Comparison of ENCODE assay signal across 9 cellular contexts in the genomic region with DNA sequence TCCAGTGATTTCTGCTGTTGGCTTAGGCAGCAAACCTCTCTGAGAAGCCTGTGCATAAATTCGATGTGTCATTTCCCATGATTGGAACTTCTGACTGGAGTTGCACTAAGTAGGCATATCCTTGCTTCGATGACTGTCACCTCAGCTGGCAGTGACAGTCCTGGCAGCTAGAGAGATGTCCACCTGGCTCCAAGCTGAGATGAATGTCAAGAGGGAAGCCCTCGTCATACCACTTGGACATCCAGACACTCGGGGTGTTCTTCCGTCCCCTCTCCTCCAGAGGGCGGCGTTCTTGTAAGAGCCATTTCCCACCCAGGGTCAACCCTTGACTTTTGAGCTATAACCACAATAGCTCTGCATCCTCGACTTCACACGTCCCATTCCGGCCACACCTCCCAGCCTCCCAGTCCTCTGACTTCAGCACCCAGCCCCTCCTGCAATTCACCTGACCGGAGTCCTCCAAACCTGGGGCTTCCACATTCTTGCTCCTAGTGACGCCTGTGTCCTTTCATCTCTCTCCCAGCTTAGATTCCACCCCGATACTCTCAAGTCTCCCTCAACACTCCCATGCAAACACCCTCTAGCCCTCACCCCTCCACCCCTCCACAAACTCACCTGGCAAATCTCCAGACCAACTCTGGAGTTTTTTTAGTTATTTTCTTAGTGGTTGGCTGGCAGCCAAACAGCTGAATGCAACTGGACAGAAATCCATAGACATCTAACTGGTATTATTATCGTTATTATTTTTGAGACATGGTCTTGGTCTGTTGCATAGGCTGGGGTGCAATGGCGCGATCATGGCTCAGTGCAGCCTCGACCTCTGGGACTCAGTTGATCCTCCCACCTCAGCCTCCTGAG. TPM values are rescaled to one million over a fixed set of nuclear protein-coding genes. Genes with fewer than 3 reads are reported as not detected.
A peak's percentile ranks its signal among the peaks of the same experiment; 100 is the strongest.
DNase-seq lines count a peak whose midpoint lies in the region; ATAC-seq and TF ChIP-seq lines count a peak whose summit lies in the region.
"Had no signal": no experiment of that assay in that cellular context is flagged by ENCODE, and none has a peak within 500 bp of the region (broad histone marks: within the 10 kb centered on the region; RNA-seq: fewer than 3 reads in every experiment).

No MANE protein-coding gene starts in this region.

- ATAC-seq in esophagus mucosa = peak; percentile 38
- ATAC-seq in HG02852 (IDR thresholded peaks at IDR 0.05; ENCODE audit: unreplicated experiment) = no peak

- TF ChIP-seq CTCF in LNCAP (IDR thresholded peaks at IDR 0.05) = peak; percentile 43; the same call in 1 of the 2 replicates

- peak; percentile 39 for DNase-seq in NK-92 treated with Interleukin-12 subunit alpha and Interleukin-12 subunit beta, amount 100 ng/mL, for 24 hours (lab: John Stamatoyannopoulos, UW)
- DNase-seq in NK-92 (lab: John Stamatoyannopoulos, UW; ENCODE audit: unreplicated experiment) = no peak
- peak; percentile 59 for DNase-seq in UCSD-AML1 (lab: John Stamatoyannopoulos, UW; ENCODE audit: unreplicated experiment)
- peak; percentile 55 for DNase-seq in renal cortical epithelial cell (ENCODE audit: low read depth)
- DNase-seq in amniotic stem cell (lab: John Stamatoyannopoulos, UW) = no peak

RNA-seq across cellular contexts. Expression of a gene that starts 17.4 kb away (rescaled TPM):
- total RNA-seq in esophagus mucosa (not detected), renal cortical epithelial cell (not detected in 2 replicates)
- total RNA-seq: tibial nerve had no signal

Comparison
In these comparisons a context has a peak if more than half of its experiments do, and no peak if none do; other contexts are left out.
1. DNase-seq: peak in NK-92 treated with Interleukin-12 subunit alpha and Interleukin-12 subunit beta, amount 100 ng/mL, for 24 hours (single experiment), UCSD-AML1 (single experiment) and renal cortical epithelial cell (single experiment); none in NK-92 (single experiment) and amniotic stem cell (single experiment).